Comparison of ENCODE assay signal across 8 cellular contexts in genomic region chr19:55369651-55370304, GRCh38. TPM values are rescaled to one million over a fixed set of nuclear protein-coding genes. Genes with fewer than 3 reads are reported as not detected.
DNase-seq lines count a peak whose midpoint lies in the region; ATAC-seq and TF ChIP-seq lines count a peak whose summit lies in the region.

No MANE protein-coding gene starts in this region.

- peak overlapping the region; percentile 80 to 84 (median 83) for H3K4me3 Mint-ChIP-seq in brain

- H3K4me1 Mint-ChIP-seq in brain, result peaks cover 19% of the 10 kb centered on the region

- ATAC-seq in GM18907 (IDR thresholded peaks at IDR 0.05; ENCODE audit: unreplicated experiment) (no peak), GM21526 (IDR thresholded peaks at IDR 0.05; ENCODE audit: low FRiP score, unreplicated experiment) (no peak)

- DNase-seq in stimulated activated CD4-positive, alpha-beta T cell treated with anti-CD3 and anti-CD28 coated beads, Interleukin-1b, Interleukin-23, amount 100 ng/mL, for 48 hours, result peak; percentile 41
- DNase-seq in stimulated activated CD4-positive, alpha-beta T cell treated with anti-CD3 and anti-CD28 coated beads, Interleukin-12 subunit alpha, Interleukin-12 subunit beta, amount 100 ng/mL, for 4 hours, result no peak
- DNase-seq in kidney epithelial cell (ENCODE audit: low read depth) (no peak), NCI-H446 treated with DMSO at 0.1 percent for 48 hours (lab: John Stamatoyannopoulos, UW) (no peak)

- no peaks in the 10 kb centered on the region for H3K9me3 ChIP-seq in OCI-LY1 (ENCODE audit: low read length)

- no peaks in the 10 kb centered on the region for H3K9me2 ChIP-seq in OCI-LY1 (ENCODE audit: low read depth, low read length)

- no peak for TF ChIP-seq CTCF in OCI-LY1 (IDR thresholded peaks at IDR 0.05; ENCODE audit: low read length)
- no peak for TF ChIP-seq CTCF in brain (conservative IDR thresholded peaks at IDR 0.05)
- TF ChIP-seq CTCF in kidney epithelial cell (IDR thresholded peaks at IDR 0.05; ENCODE audit: insufficient read depth, low read length, poor library complexity, severe bottlenecking), result no peak

- no peak overlapping the region for H3K9ac ChIP-seq in OCI-LY1 (ENCODE audit: low read length)

- H3K27me3 ChIP-seq in OCI-LY1 (ENCODE audit: insufficient read depth, low read length) (peaks cover 8% of the 10 kb centered on the region; the same call in 1 of the 2 replicates), kidney epithelial cell (ENCODE audit: control insufficient read depth, insufficient read depth, low read length) (no peaks in the 10 kb centered on the region)

- H3K9me3 Mint-ChIP-seq in brain, result peaks cover 0 to 10% (median 0%) of the 10 kb centered on the region in 5 experiments

- no peak overlapping the region for H3K4me3 ChIP-seq in OCI-LY1 (ENCODE audit: low read depth, low read length, poor library complexity, severe bottlenecking)
- H3K4me3 ChIP-seq in kidney epithelial cell (ENCODE audit: low read depth, low read length), result peak overlapping the region; percentile 67

- no peak overlapping the region for H3K27ac ChIP-seq in OCI-LY1 (ENCODE audit: low read depth, low read length, poor library complexity, severe bottlenecking)

- no peaks in the 10 kb centered on the region for H3F3A ChIP-seq in OCI-LY1 (ENCODE audit: insufficient read depth, low read length)

- no peak overlapping the region for H2AFZ ChIP-seq in OCI-LY1 (ENCODE audit: low read length)

- peaks cover 4% of the 10 kb centered on the region for H3K4me1 ChIP-seq in OCI-LY1 (ENCODE audit: insufficient read depth, low read length, severe bottlenecking)

- H4K20me1 ChIP-seq in OCI-LY1 (ENCODE audit: insufficient read depth, low read length), result no peaks in the 10 kb centered on the region

- H3K36me3 ChIP-seq in OCI-LY1 (ENCODE audit: insufficient read depth, low read length) (no peaks in the 10 kb centered on the region), kidney epithelial cell (ENCODE audit: control insufficient read depth, insufficient read depth, low read length) (no peaks in the 10 kb centered on the region)

- peak overlapping the region in 2 of 5 experiments; percentile 54 to 84 for H3K27ac Mint-ChIP-seq in brain

- peak overlapping the region; percentile 48; the same call in 1 of the 2 replicates for H3K4me2 ChIP-seq in OCI-LY1 (ENCODE audit: low read length)

- H3K79me2 ChIP-seq in OCI-LY1 (ENCODE audit: insufficient read depth, low read length), result no peaks in the 10 kb centered on the region

- H3K27me3 Mint-ChIP-seq in brain, result peaks cover 70% of the 10 kb centered on the region

- H3K36me3 Mint-ChIP-seq in brain, result no peaks in the 10 kb centered on the region

RNA-seq across cellular contexts. Expression of gene IL11, which starts 0.5 kb away (rescaled TPM):
- 0.41 TPM for polyA plus RNA-seq in brain (ENCODE audit: insufficient read depth, low read depth, low replicate concordance)
- total RNA-seq in kidney epithelial cell, result 32.1 and 38.7 TPM in 2 replicates

RNA-seq across cellular contexts. Expression of gene GARIN5B, which starts 6.7 kb away (rescaled TPM):
- not detected for polyA plus RNA-seq in brain (ENCODE audit: insufficient read depth, low read depth, low replicate concordance)
- 0.07 TPM in 1 of 2 replicates, not detected in the other for total RNA-seq in kidney epithelial cell

RNA-seq across cellular contexts. Expression of gene TMEM190, which starts 6.8 kb away (rescaled TPM):
- polyA plus RNA-seq in brain (ENCODE audit: insufficient read depth, low read depth, low replicate concordance), result not detected
- total RNA-seq in kidney epithelial cell, result not detected in 2 replicates

RNA-seq across cellular contexts. Expression of gene TMEM238, which starts 14.3 kb away (rescaled TPM):
- polyA plus RNA-seq in brain (ENCODE audit: insufficient read depth, low read depth, low replicate concordance), result 2.9 TPM
- total RNA-seq in kidney epithelial cell, result 1.4 and 4.1 TPM in 2 replicates

RNA-seq across cellular contexts. Expression of gene COX6B2, which starts 15.3 kb away (rescaled TPM):
- not detected for polyA plus RNA-seq in brain (ENCODE audit: insufficient read depth, low read depth, low replicate concordance)
- total RNA-seq in kidney epithelial cell, result 0.14 and 0.29 TPM in 2 replicates
